33 cellular contexts compared by ENCODE assay signal in genomic region chr10:7836571-7836970, GRCh38.
"Had no signal": no experiment of that assay in that cellular context is flagged by ENCODE, and none has a peak within 500 bp of the region (broad histone marks: within the 10 kb centered on the region; RNA-seq: fewer than 3 reads in every experiment).

No MANE protein-coding gene starts in this region.

- H3K36me3 ChIP-seq: adrenal gland, brain microvascular endothelial cell, breast epithelium had no signal

- H3K27me3 ChIP-seq: adrenal gland, body of pancreas, brain microvascular endothelial cell, breast epithelium had no signal

- H3K4me1 Mint-ChIP-seq: activated T-helper 17 cell treated with anti-CD3 and anti-CD28 coated beads, Interleukin-2, amount 50 U/mL, for 72 hours had no signal

- ATAC-seq: activated CD8-positive, alpha-beta T cell treated with anti-CD3 and anti-CD28 coated beads for 36 hours; activated naive CD4-positive, alpha-beta T cell treated with anti-CD3 and anti-CD28 coated beads, Interleukin-2, amount 50 U/mL, for 72 hours; activated T-cell treated with anti-CD3 and anti-CD28 coated beads, Interleukin-2, amount 50 U/mL, for 4 hours; activated T-cell treated with anti-CD3 and anti-CD28 coated beads, Interleukin-2, amount 50 U/mL, for 72 hours; activated T-helper 17 cell treated with anti-CD3 and anti-CD28 coated beads, Interleukin-2, amount 50 U/mL, for 72 hours; body of pancreas; T-cell had no signal

- H3K4me3 ChIP-seq: adrenal gland, body of pancreas, breast epithelium had no signal

- H3K9me3 ChIP-seq: adrenal gland, body of pancreas, breast epithelium had no signal

- H3K4me1 ChIP-seq: body of pancreas, breast epithelium had no signal

- DNase-seq: activated B cell treated with CpG ODN at 0.5 μM for 24 hours; activated CD4-positive, alpha-beta memory T cell treated with anti-CD3 and anti-CD28 coated beads for 36 hours; activated CD4-positive, alpha-beta T cell treated with anti-CD3 and anti-CD28 coated beads for 4 hours; activated CD4-positive, alpha-beta T cell treated with anti-CD3 and anti-CD28 coated beads, Interleukin-2, amount 10 ng/mL, durations not matched to agents 24 days and 14 days; activated CD4-positive, alpha-beta T cell treated with anti-CD3 and anti-CD28 coated beads, Interleukin-2, amount 50 U/mL, for 1 hour; activated CD4-positive, alpha-beta T cell treated with anti-CD3 and anti-CD28 coated beads, Interleukin-2, amount 50 U/mL, for 4 hours; activated CD4-positive, CD25-positive, alpha-beta regulatory T cell treated with anti-CD3 and anti-CD28 coated beads, Interleukin-2, amount 50 U/mL, for 72 hours; activated CD8-positive, alpha-beta memory T cell treated with anti-CD3 and anti-CD28 coated beads, Interleukin-2, amount 50 U/mL, for 4 hours; activated CD8-positive, alpha-beta T cell treated with anti-CD3 and anti-CD28 coated beads for 36 hours; activated effector memory CD4-positive, alpha-beta T cell treated with anti-CD3 and anti-CD28 coated beads, Interleukin-2, amount 50 U/mL, for 16 hours; activated gamma-delta T cell treated with Interleukin-2 at 50 U/mL for 16 hours; activated naive CD4-positive, alpha-beta T cell treated with anti-CD3 and anti-CD28 coated beads, Interleukin-2, amount 10 ng/mL, durations not matched to agents 7 days and 5 days; activated naive CD4-positive, alpha-beta T cell treated with Interleukin-2 at 50 U/mL for 16 hours; activated naive CD8-positive, alpha-beta T cell treated with anti-CD3 and anti-CD28 coated beads for 36 hours; activated T-cell treated with anti-CD3 and anti-CD28 coated beads for 4 hours; activated T-cell treated with anti-CD3 and anti-CD28 coated beads, Interleukin-2, amount 50 U/mL, for 1 hour; activated T-cell treated with anti-CD3 and anti-CD28 coated beads, Interleukin-2, amount 50 U/mL, for 4 hours; activated T-cell treated with anti-CD3 and anti-CD28 coated beads, Interleukin-2, amount 50 U/mL, for 72 hours; adrenal gland; amniotic stem cell; aorta; body of pancreas; brain microvascular endothelial cell; central memory CD4-positive, alpha-beta T cell; T-cell; T-helper 2 cell; T-helper 9 cell had no signal

- H3K4me3 Mint-ChIP-seq: activated B cell treated with CpG ODN at 0.5 μM for 24 hours; activated CD4-positive, alpha-beta memory T cell treated with anti-CD3 and anti-CD28 coated beads for 36 hours; activated CD4-positive, alpha-beta T cell treated with anti-CD3 and anti-CD28 coated beads, Interleukin-2, amount 10 ng/mL, durations not matched to agents 24 days and 14 days; activated CD8-positive, alpha-beta T cell treated with anti-CD3 and anti-CD28 coated beads for 36 hours; activated naive CD4-positive, alpha-beta T cell treated with anti-CD3 and anti-CD28 coated beads, Interleukin-2, amount 10 ng/mL, durations not matched to agents 7 days and 5 days; activated naive CD8-positive, alpha-beta T cell treated with anti-CD3 and anti-CD28 coated beads for 36 hours; activated T-cell treated with anti-CD3 and anti-CD28 coated beads, Interleukin-2, amount 50 U/mL, for 4 hours; activated T-cell treated with anti-CD3 and anti-CD28 coated beads, Interleukin-2, amount 50 U/mL, for 72 hours; activated T-helper 1 cell treated with anti-CD3 and anti-CD28 coated beads, Interleukin-12 subunit alpha, Interleukin-12 subunit beta, Interleukin-2, Interleukin-4 antibody, amounts not matched to agents 30 ng/mL and 10 ng/mL and 1 ng/mL, durations not matched to agents 14 hours and 24 hours and 36 hours; activated T-helper 17 cell treated with anti-CD3 and anti-CD28 coated beads, Interleukin-2, amount 50 U/mL, for 72 hours; T-cell; T-helper 2 cell treated with Interferon-gamma antibody and Interleukin-4, amounts not matched to agents 5 μg/mL and 100 μg/mL, for 36 hours had no signal

- H3K9me3 Mint-ChIP-seq: activated B cell treated with CpG ODN at 0.5 μM for 24 hours; activated CD4-positive, alpha-beta memory T cell treated with anti-CD3 and anti-CD28 coated beads for 36 hours; activated CD4-positive, alpha-beta T cell treated with anti-CD3 and anti-CD28 coated beads, Interleukin-2, amount 10 ng/mL, durations not matched to agents 24 days and 14 days; activated CD8-positive, alpha-beta T cell treated with anti-CD3 and anti-CD28 coated beads for 36 hours; activated naive CD4-positive, alpha-beta T cell treated with anti-CD3 and anti-CD28 coated beads, Interleukin-2, amount 10 ng/mL, durations not matched to agents 7 days and 5 days; activated naive CD4-positive, alpha-beta T cell treated with anti-CD3 and anti-CD28 coated beads, Interleukin-2, amount 50 U/mL, for 72 hours; activated naive CD8-positive, alpha-beta T cell treated with anti-CD3 and anti-CD28 coated beads for 36 hours; activated T-cell treated with anti-CD3 and anti-CD28 coated beads, Interleukin-2, amount 50 U/mL, for 4 hours; activated T-helper 1 cell treated with anti-CD3 and anti-CD28 coated beads, Interleukin-12 subunit alpha, Interleukin-12 subunit beta, Interleukin-2, Interleukin-4 antibody, amounts not matched to agents 30 ng/mL and 10 ng/mL and 1 ng/mL, durations not matched to agents 14 hours and 24 hours and 36 hours; activated T-helper 17 cell treated with anti-CD3 and anti-CD28 coated beads, Interleukin-2, amount 50 U/mL, for 72 hours; T-cell; T-helper 2 cell treated with Interferon-gamma antibody and Interleukin-4, amounts not matched to agents 5 μg/mL and 100 μg/mL, for 36 hours had no signal

- H3K27ac ChIP-seq: adrenal gland, body of pancreas, brain microvascular endothelial cell, breast epithelium, VCaP had no signal

- H3K27ac Mint-ChIP-seq: activated B cell treated with CpG ODN at 0.5 μM for 24 hours; activated CD4-positive, alpha-beta memory T cell treated with anti-CD3 and anti-CD28 coated beads for 36 hours; activated CD4-positive, alpha-beta T cell treated with anti-CD3 and anti-CD28 coated beads, Interleukin-2, amount 10 ng/mL, durations not matched to agents 24 days and 14 days; activated CD8-positive, alpha-beta T cell treated with anti-CD3 and anti-CD28 coated beads for 36 hours; activated naive CD4-positive, alpha-beta T cell treated with anti-CD3 and anti-CD28 coated beads, Interleukin-2, amount 10 ng/mL, durations not matched to agents 7 days and 5 days; activated T-cell treated with anti-CD3 and anti-CD28 coated beads, Interleukin-2, amount 50 U/mL, for 72 hours; activated T-helper 1 cell treated with anti-CD3 and anti-CD28 coated beads, Interleukin-12 subunit alpha, Interleukin-12 subunit beta, Interleukin-2, Interleukin-4 antibody, amounts not matched to agents 30 ng/mL and 10 ng/mL and 1 ng/mL, durations not matched to agents 14 hours and 24 hours and 36 hours; activated T-helper 17 cell treated with anti-CD3 and anti-CD28 coated beads, Interleukin-2, amount 50 U/mL, for 72 hours; T-cell; T-helper 2 cell treated with Interferon-gamma antibody and Interleukin-4, amounts not matched to agents 5 μg/mL and 100 μg/mL, for 36 hours had no signal

- H3K27me3 Mint-ChIP-seq: activated B cell treated with CpG ODN at 0.5 μM for 24 hours; activated CD4-positive, alpha-beta memory T cell treated with anti-CD3 and anti-CD28 coated beads for 36 hours; activated CD4-positive, alpha-beta T cell treated with anti-CD3 and anti-CD28 coated beads, Interleukin-2, amount 10 ng/mL, durations not matched to agents 24 days and 14 days; activated CD8-positive, alpha-beta T cell treated with anti-CD3 and anti-CD28 coated beads for 36 hours; activated naive CD4-positive, alpha-beta T cell treated with anti-CD3 and anti-CD28 coated beads, Interleukin-2, amount 10 ng/mL, durations not matched to agents 7 days and 5 days; activated naive CD8-positive, alpha-beta T cell treated with anti-CD3 and anti-CD28 coated beads for 36 hours; activated T-helper 17 cell treated with anti-CD3 and anti-CD28 coated beads, Interleukin-2, amount 50 U/mL, for 72 hours; T-cell had no signal
